In the genomic region with DNA sequence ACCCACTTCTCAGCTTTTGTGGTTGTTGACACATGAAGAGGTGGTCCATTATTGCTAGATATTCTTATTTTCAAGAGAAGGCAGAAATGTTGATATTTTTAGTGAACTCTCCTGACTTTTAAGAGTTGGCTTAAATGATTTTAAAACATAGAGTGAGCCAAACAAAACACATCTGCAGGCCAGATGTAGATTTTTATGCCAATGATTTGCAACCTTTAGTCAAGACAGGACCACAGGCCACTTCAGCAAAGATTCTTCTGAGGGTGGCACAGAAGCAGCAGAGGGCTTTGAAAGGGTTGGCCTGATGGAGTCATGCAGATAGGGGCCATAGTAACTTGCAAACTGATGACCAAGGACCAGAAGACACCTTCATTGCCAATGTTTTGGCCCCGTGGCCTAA, we compare ENCODE assay signal across 16 cellular contexts.
"Had no signal": no experiment of that assay in that cellular context is flagged by ENCODE, and none has a peak within 500 bp of the region (broad histone marks: within the 10 kb centered on the region; RNA-seq: fewer than 3 reads in every experiment).

No MANE protein-coding gene starts in this region.

- H3K4me1 ChIP-seq: foreskin keratinocyte, left lung, parathyroid adenoma had no signal

- H3K27ac ChIP-seq: foreskin keratinocyte, neutrophil, SK-N-MC had no signal

- ATAC-seq: activated T-cell treated with anti-CD3 and anti-CD28 coated beads, Interleukin-2, amount 50 U/mL, for 72 hours; foreskin keratinocyte; left lung; naive thymus-derived CD4-positive, alpha-beta T cell; stimulated activated memory B cell treated with anti-CD40 and anti-IgM and Interleukin-4, amounts not matched to agents 10 μg/mL and 1 μg/mL and 100 μg/mL, for 72 hours had no signal

- H3K9ac ChIP-seq: parathyroid adenoma had no signal

- H2AFZ ChIP-seq: parathyroid adenoma had no signal

- H3K36me3 ChIP-seq: left lung, neutrophil, sigmoid colon, thyroid gland had no signal

- H3K9me3 ChIP-seq: neutrophil, sigmoid colon, thyroid gland had no signal

- DNase-seq: activated CD4-positive, alpha-beta T cell treated with anti-CD3 and anti-CD28 coated beads, Interleukin-2, amount 50 U/mL, for 4 hours; activated effector memory CD4-positive, alpha-beta T cell treated with anti-CD3 and anti-CD28 coated beads, Interleukin-2, amount 50 U/mL, for 16 hours; activated naive CD4-positive, alpha-beta T cell treated with anti-CD3 and anti-CD28 coated beads, Interleukin-2, amount 50 U/mL, for 16 hours; activated T-cell treated with anti-CD3 and anti-CD28 coated beads, Interleukin-2, amount 50 U/mL, for 72 hours; erythroblast; foreskin keratinocyte; kidney; left lung; naive thymus-derived CD4-positive, alpha-beta T cell; sigmoid colon; stimulated activated CD4-positive, alpha-beta T cell treated with anti-CD3 and anti-CD28 coated beads, Interleukin-4, amount 100 ng/mL, for 24 hours; thyroid gland had no signal

- H3K4me3 ChIP-seq: left lung, sigmoid colon, SK-N-MC, thyroid gland had no signal

- H3K27me3 ChIP-seq: foreskin keratinocyte, left lung, neutrophil, sigmoid colon, thyroid gland had no signal
